In the genomic region with DNA sequence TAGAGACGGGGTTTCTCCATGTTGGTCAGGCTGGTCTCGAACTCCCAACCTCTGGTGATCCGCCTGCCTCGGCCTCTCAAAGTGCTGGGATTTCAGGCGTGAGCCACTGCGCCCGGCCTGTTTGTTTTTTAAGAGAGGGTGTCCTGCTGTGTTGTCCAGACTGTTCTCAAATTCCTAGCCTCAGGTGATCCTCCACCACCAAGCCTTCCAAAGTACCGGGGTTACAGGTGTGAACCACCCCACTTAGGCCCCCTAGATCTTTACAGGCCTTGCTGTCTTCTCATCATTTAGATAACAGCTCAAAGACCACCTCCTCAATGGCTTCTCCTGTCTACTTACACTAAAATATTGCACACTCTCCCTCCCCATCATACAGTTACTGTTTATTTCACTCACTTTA, we compare ENCODE assay signal across 18 cellular contexts. TPM values are rescaled to one million over a fixed set of nuclear protein-coding genes. Genes with fewer than 3 reads are reported as not detected.
DNase-seq lines count a peak whose midpoint lies in the region; ATAC-seq and TF ChIP-seq lines count a peak whose summit lies in the region.
"Had no signal": no experiment of that assay in that cellular context is flagged by ENCODE, and none has a peak within 500 bp of the region (broad histone marks: within the 10 kb centered on the region; RNA-seq: fewer than 3 reads in every experiment).

No MANE protein-coding gene starts in this region.

- CTCF ChIA-PET in WTC11 (lab: Charles Lee) = interaction anchor here (0.9 to 3.4 kb wide), 2 partner anchors 17 to 94 kb away, joined by 3 to 29 read pairs; no protein-coding TSS in a partner anchor

- TF ChIP-seq POLR2A in sigmoid colon (IDR thresholded peaks at IDR 0.05) = no peak

- peaks cover 11% of the 10 kb centered on the region for H3K36me3 ChIP-seq in GM23338 (ENCODE audit: insufficient read depth)
- peaks cover 0 to 17% (median under 1%) of the 10 kb centered on the region in 4 donors for H3K36me3 ChIP-seq in sigmoid colon

- ATAC-seq in GM23338 (peak; percentile 11), WTC11 (no peak), GM19324 (IDR thresholded peaks at IDR 0.05; ENCODE audit: low FRiP score, unreplicated experiment) (no peak)
- ATAC-seq: CD8-positive, alpha-beta T cell had no signal

- H3K27me3 ChIP-seq in GM23338 (ENCODE audit: insufficient read depth) = no peaks in the 10 kb centered on the region
- H3K27me3 ChIP-seq in sigmoid colon = no peaks in the 10 kb centered on the region
- H3K27me3 ChIP-seq: BLaER1, MG63 had no signal

- H3K9me3 Mint-ChIP-seq in GM23338 (no peaks in the 10 kb centered on the region), WTC11 (no peaks in the 10 kb centered on the region)
- H3K9me3 Mint-ChIP-seq: CD8-positive, alpha-beta T cell had no signal

- DNase-seq in GM23338 (ENCODE audit: low spot score) = no peak
- no peak for DNase-seq in WTC11 (ENCODE audit: low spot score)
- no peak for DNase-seq in epithelial cell of prostate (ENCODE audit: low read depth, low spot score)
- peak; percentile 35 for DNase-seq in sigmoid colon
- no peak for DNase-seq in OCI-M2 (lab: John Stamatoyannopoulos, UW; ENCODE audit: unreplicated experiment)
- DNase-seq in EL = no peak
- DNase-seq: CD8-positive, alpha-beta T cell; DMS79; H7; Karpas-422; MG63; NCI-H1092; NCI-H2081 treated with DMSO at 0.1 percent for 48 hours; NCI-H510A treated with DMSO at 0.1 percent for 48 hours; SHP77; SK-N-SH had no signal

- intact Hi-C loops in sigmoid colon (cut with DNase I) = loop anchor here (5.0 kb wide), 1 partner anchor 57 kb away; no protein-coding TSS in a partner anchor

- TF ChIP-seq CTCF in GM23338 (conservative IDR thresholded peaks at IDR 0.05; ENCODE audit: low read depth in 2 of 2) (no peak), WTC11 (IDR thresholded peaks at IDR 0.05) (no peak), sigmoid colon (IDR thresholded peaks at IDR 0.05) (no peak)

- H3F3A ChIP-seq in GM23338 (replicated peaks; ENCODE audit: low read depth) = peaks cover 15% of the 10 kb centered on the region; the same call in 1 of the 2 replicates

- H3K36me3 Mint-ChIP-seq in GM23338 (ENCODE audit: low read depth) (peaks cover 32% of the 10 kb centered on the region), WTC11 (peaks cover 10% of the 10 kb centered on the region)

- H3K27ac ChIP-seq in GM23338 (ENCODE audit: low read depth) = peak overlapping the region; percentile 42; the same call in 1 of the 2 replicates
- H3K27ac ChIP-seq in epithelial cell of prostate = peak overlapping the region; percentile 3
- H3K27ac ChIP-seq in sigmoid colon = no peak overlapping the region
- H3K27ac ChIP-seq: BLaER1 had no signal

- WGBS in sigmoid colon, 2 donors = 93 to 95% methylated on average over 8 of the region's 8 CpGs

- H3K27ac Mint-ChIP-seq in GM23338 (peak overlapping the region; percentile 3; the same call in 1 of the 2 replicates), WTC11 (peak overlapping the region; percentile 82)
- H3K27ac Mint-ChIP-seq: CD8-positive, alpha-beta T cell had no signal

- H3K9me3 ChIP-seq in sigmoid colon = no peaks in the 10 kb centered on the region
- H3K9me3 ChIP-seq: BLaER1, MG63, SK-N-SH had no signal

- H3K79me2 ChIP-seq in GM23338 (replicated peaks; ENCODE audit: insufficient read depth) = peaks cover 99% of the 10 kb centered on the region

- H3K4me3 ChIP-seq in GM23338 = peak overlapping the region; percentile 35; the same call in 1 of the 2 replicates
- no peak overlapping the region for H3K4me3 ChIP-seq in sigmoid colon
- H3K4me3 ChIP-seq: BLaER1, MG63 had no signal

- no peak for TF ChIP-seq EP300 in sigmoid colon (IDR thresholded peaks at IDR 0.05)

- H3K4me3 Mint-ChIP-seq in GM23338 = peak overlapping the region; percentile 15; the same call in 2 of the 3 replicates
- peak overlapping the region; percentile 43 for H3K4me3 Mint-ChIP-seq in WTC11
- H3K4me3 Mint-ChIP-seq: CD8-positive, alpha-beta T cell had no signal

- H3K4me1 ChIP-seq in GM23338 (ENCODE audit: insufficient read depth) (peaks cover 63% of the 10 kb centered on the region), sigmoid colon (peaks cover 0 to 18% (median 12%) of the 10 kb centered on the region in 4 donors)

- H3K4me1 Mint-ChIP-seq in GM23338 = peaks cover 56% of the 10 kb centered on the region
- H3K4me1 Mint-ChIP-seq in WTC11 = peaks cover 54% of the 10 kb centered on the region

- H2AFZ ChIP-seq in GM23338 = no peak overlapping the region

- peaks cover 18% of the 10 kb centered on the region for H3K27me3 Mint-ChIP-seq in GM23338 (ENCODE audit: insufficient read depth, low read depth, poor library complexity)
- no peaks in the 10 kb centered on the region for H3K27me3 Mint-ChIP-seq in WTC11 (ENCODE audit: low read depth)

- POLR2A ChIA-PET in WTC11 (lab: Charles Lee) = interaction anchor here (1.2 kb wide), 1 partner anchor 17 kb away, joined by 5 read pairs; no protein-coding TSS in a partner anchor

- H4K20me1 ChIP-seq in GM23338 (replicated peaks; ENCODE audit: insufficient read depth) = peaks cover 74% of the 10 kb centered on the region

- no peaks in the 10 kb centered on the region for H3K9me2 ChIP-seq in GM23338 (ENCODE audit: insufficient read depth)
- H3K9me2 ChIP-seq: SK-N-SH had no signal

- peak overlapping the region; percentile 75 for H3K4me2 ChIP-seq in GM23338
- H3K4me2 ChIP-seq: BLaER1, SK-N-SH had no signal

TF ChIP-seq in GM23338, 12 proteins besides CTCF, POLR2A, EP300 and RAD21 (continues in another document):
- TF ChIP-seq CREB1 (CRISPR knock-in tag; IDR thresholded peaks at IDR 0.05; ENCODE audit: low read depth) = no peak
- TF ChIP-seq JUNB (IDR thresholded peaks at IDR 0.05; ENCODE audit: unreplicated experiment) = no peak

TF ChIP-seq in WTC11, 78 proteins besides CTCF, POLR2A, EP300 and RAD21:
- TF ChIP-seq TEAD4 (CRISPR knock-in tag; IDR thresholded peaks at IDR 0.05) (no peak), NR2C2 (CRISPR knock-in tag; IDR thresholded peaks at IDR 0.05) (no peak), ZNF121 (CRISPR knock-in tag; IDR thresholded peaks at IDR 0.05) (no peak), ELF4 (CRISPR knock-in tag; IDR thresholded peaks at IDR 0.05; ENCODE audit: low read depth) (no peak), JUN (CRISPR knock-in tag; IDR thresholded peaks at IDR 0.05) (no peak), NFYB (CRISPR knock-in tag; conservative IDR thresholded peaks at IDR 0.05; ENCODE audit: low read depth) (no peak), OVOL2 (CRISPR knock-in tag; IDR thresholded peaks at IDR 0.05; ENCODE audit: borderline replicate concordance) (no peak), ESRRA (CRISPR knock-in tag; IDR thresholded peaks at IDR 0.05; ENCODE audit: borderline replicate concordance) (no peak), ZNF219 (CRISPR knock-in tag; IDR thresholded peaks at IDR 0.05; ENCODE audit: borderline replicate concordance) (no peak), MXD4 (CRISPR knock-in tag; IDR thresholded peaks at IDR 0.05; ENCODE audit: borderline replicate concordance) (no peak), PRRX2 (CRISPR knock-in tag; IDR thresholded peaks at IDR 0.05) (no peak), JAZF1 (CRISPR knock-in tag; IDR thresholded peaks at IDR 0.05) (no peak), ZNF317 (CRISPR knock-in tag; IDR thresholded peaks at IDR 0.05; ENCODE audit: borderline replicate concordance, low read depth) (no peak), CREB1 (CRISPR knock-in tag; IDR thresholded peaks at IDR 0.05) (no peak), SP1 (CRISPR knock-in tag; conservative IDR thresholded peaks at IDR 0.05) (no peak)
- TF ChIP-seq, protein P1, sequence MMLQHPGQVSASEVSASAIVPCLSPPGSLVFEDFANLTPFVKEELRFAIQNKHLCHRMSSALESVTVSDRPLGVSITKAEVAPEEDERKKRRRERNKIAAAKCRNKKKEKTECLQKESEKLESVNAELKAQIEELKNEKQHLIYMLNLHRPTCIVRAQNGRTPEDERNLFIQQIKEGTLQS (CRISPR knock-in tag; conservative IDR thresholded peaks at IDR 0.05) = no peak
- TF ChIP-seq, protein P2, sequence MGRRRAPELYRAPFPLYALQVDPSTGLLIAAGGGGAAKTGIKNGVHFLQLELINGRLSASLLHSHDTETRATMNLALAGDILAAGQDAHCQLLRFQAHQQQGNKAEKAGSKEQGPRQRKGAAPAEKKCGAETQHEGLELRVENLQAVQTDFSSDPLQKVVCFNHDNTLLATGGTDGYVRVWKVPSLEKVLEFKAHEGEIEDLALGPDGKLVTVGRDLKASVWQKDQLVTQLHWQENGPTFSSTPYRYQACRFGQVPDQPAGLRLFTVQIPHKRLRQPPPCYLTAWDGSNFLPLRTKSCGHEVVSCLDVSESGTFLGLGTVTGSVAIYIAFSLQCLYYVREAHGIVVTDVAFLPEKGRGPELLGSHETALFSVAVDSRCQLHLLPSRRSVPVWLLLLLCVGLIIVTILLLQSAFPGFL (CRISPR knock-in tag; IDR thresholded peaks at IDR 0.05; ENCODE audit: borderline replicate concordance) = no peak
- TF ChIP-seq, protein P3, sequence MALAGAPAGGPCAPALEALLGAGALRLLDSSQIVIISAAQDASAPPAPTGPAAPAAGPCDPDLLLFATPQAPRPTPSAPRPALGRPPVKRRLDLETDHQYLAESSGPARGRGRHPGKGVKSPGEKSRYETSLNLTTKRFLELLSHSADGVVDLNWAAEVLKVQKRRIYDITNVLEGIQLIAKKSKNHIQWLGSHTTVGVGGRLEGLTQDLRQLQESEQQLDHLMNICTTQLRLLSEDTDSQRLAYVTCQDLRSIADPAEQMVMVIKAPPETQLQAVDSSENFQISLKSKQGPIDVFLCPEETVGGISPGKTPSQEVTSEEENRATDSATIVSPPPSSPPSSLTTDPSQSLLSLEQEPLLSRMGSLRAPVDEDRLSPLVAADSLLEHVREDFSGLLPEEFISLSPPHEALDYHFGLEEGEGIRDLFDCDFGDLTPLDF (CRISPR knock-in tag; IDR thresholded peaks at IDR 0.05) = no peak

RNA-seq across cellular contexts. Expression of a gene that starts 6.3 kb away (rescaled TPM):
- 43.6 and 52.1 TPM in 2 replicates for total RNA-seq in GM23338 (2014; rRNA removed; shearing (Covaris generic))
- polyA plus RNA-seq in GM23338 (2016; fragmentation: Nextera tagmentation; extraction: Ambion mirVana) = 20.8 and 22.8 TPM in 2 replicates
- total RNA-seq in WTC11 (2021) = 22.3 to 38.1 TPM (median 23.3 TPM) in 3 replicates
- total RNA-seq in sigmoid colon = 1 to 10 TPM; 4.9 to 6.3 (median 5.9) TPM
- polyA plus RNA-seq in sigmoid colon = 10 to 100 TPM; 12.9 to 36.5 (median 16.8) TPM

RNA-seq across cellular contexts. Expression of a gene that starts 29.7 kb away (rescaled TPM):
- total RNA-seq in GM23338 (2014; rRNA removed; shearing (Covaris generic)) = 230 and 282 TPM in 2 replicates
- polyA plus RNA-seq in GM23338 (2016; fragmentation: Nextera tagmentation; extraction: Ambion mirVana) (1,325 and 1,405 TPM in 2 replicates), sigmoid colon (1,000 to 10,000 TPM in 1 of 3 donors, 100 to 1,000 TPM in 2; 663 to 1,120 (median 759) TPM)
- total RNA-seq in WTC11 (2021) (201 to 245 TPM (median 228 TPM) in 3 replicates), sigmoid colon (100 to 1,000 TPM; 167 to 260 (median 205) TPM)

RNA-seq across cellular contexts. Expression of a gene that starts 32.7 kb away (rescaled TPM):
- 67.3 and 71.0 TPM in 2 replicates for total RNA-seq in GM23338 (2014; rRNA removed; shearing (Covaris generic))
- polyA plus RNA-seq in GM23338 (2016; fragmentation: Nextera tagmentation; extraction: Ambion mirVana) (208 and 210 TPM in 2 replicates), sigmoid colon (10 to 100 TPM; 64.5 to 79.3 (median 73.2) TPM)
- total RNA-seq in WTC11 (2021) (108 to 112 TPM (median 110 TPM) in 3 replicates), sigmoid colon (10 to 100 TPM; 87.8 to 94.3 (median 94.2) TPM)

Comparison
In these comparisons a context has a peak if more than half of its experiments do, and no peak if none do; other contexts are left out.
1. H3K27ac ChIP-seq: peak in GM23338 (single experiment) and epithelial cell of prostate (single experiment); none in sigmoid colon (0 of 4).